Comparison of ENCODE assay signal across 8 cellular contexts in genomic region chr19:3572855-3573161, GRCh38. TPM values are rescaled to one million over a fixed set of nuclear protein-coding genes. Genes with fewer than 3 reads are reported as not detected.
DNase-seq lines count a peak whose midpoint lies in the region; TF ChIP-seq lines count a peak whose summit lies in the region.

HMG20B (plus strand) TSS chr19:3572944; CDS start chr19:3573310, 366 bp downstream.

- no peak for DNase-seq in AG04449 (ENCODE audit: low read depth, low spot score)
- no peak for DNase-seq in colonic mucosa
- no peak for DNase-seq in uterus
- no peak for DNase-seq in stimulated activated CD4-positive, alpha-beta T cell treated with anti-CD3 and anti-CD28 coated beads, Interleukin-4, amount 100 ng/mL, for 24 hours
- no peak for DNase-seq in activated CD4-positive, alpha-beta T cell treated with anti-CD3 and anti-CD28 coated beads for 1 hour
- no peak for DNase-seq in HUDEP-2 (lab: John Stamatoyannopoulos, UW; ENCODE audit: unreplicated experiment in 76 of 76)

- POLR2A ChIA-PET in AG04449 (lab: Yijun Ruan, JAX): no interaction called here

- intact Hi-C loops in colonic mucosa (cut with DNase I) (no loop called here), uterus (cut with DNase I; ENCODE audit: low total_unique reads) (no loop called here)

- peak within 1 kb of the TSS; percentile 82 for H3K4me3 ChIP-seq in AG04449 (ENCODE audit: low read depth, low read length)
- H3K4me3 ChIP-seq in KMS-11 (IDR thresholded peaks at IDR 0.05; ENCODE audit: insufficient read depth, low read depth, low read length): no peak within 1 kb of the TSS
- H3K4me3 ChIP-seq in colonic mucosa: peak within 1 kb of the TSS; percentile 96
- H3K4me3 ChIP-seq in mesodermal cell (ENCODE audit: extremely low read depth, insufficient read depth, low read length, poor library complexity, severe bottlenecking): peak within 1 kb of the TSS; percentile 92
- H3K4me3 ChIP-seq in uterus: peak within 1 kb of the TSS; percentile 87 to 89

- CTCF ChIA-PET in AG04449 (lab: Yijun Ruan, JAX): no interaction called here

- no peak for TF ChIP-seq CTCF in AG04449 (IDR thresholded peaks at IDR 0.05; ENCODE audit: insufficient read depth, low read length, missing control alignments)
- TF ChIP-seq CTCF in KMS-11 (conservative IDR thresholded peaks at IDR 0.05; ENCODE audit: low read depth, low read length): no peak
- no peak for TF ChIP-seq CTCF in colonic mucosa (IDR thresholded peaks at IDR 0.05)
- TF ChIP-seq CTCF in uterus (IDR thresholded peaks at IDR 0.05): no peak

- H3K4me1 ChIP-seq in KMS-11 (ENCODE audit: low read depth, poor library complexity, severe bottlenecking) (peaks cover 3% of the 10 kb centered on the region), colonic mucosa (peaks cover 10% of the 10 kb centered on the region), mesodermal cell (ENCODE audit: control insufficient read depth, insufficient read depth, low read length, poor library complexity, severe bottlenecking) (peaks cover 16% of the 10 kb centered on the region), uterus (peaks cover 0 to 12% of the 10 kb centered on the region in 2 donors)

- WGBS in mesodermal cell (ENCODE audit: insufficient coverage in 2 of 2), 2 experiments: 0 to 1% methylated on average over 2 to 14 of the region's 30 CpGs

- peak within 1 kb of the TSS; percentile 80 for H3K4me2 ChIP-seq in KMS-11

- H3K9me3 ChIP-seq in colonic mucosa: no peaks in the 10 kb centered on the region
- no peaks in the 10 kb centered on the region for H3K9me3 ChIP-seq in mesodermal cell (ENCODE audit: control insufficient read depth, low read length)
- no peaks in the 10 kb centered on the region for H3K9me3 ChIP-seq in uterus

- H3K79me2 ChIP-seq in KMS-11 (ENCODE audit: insufficient read depth, low read depth): peaks cover 5% of the 10 kb centered on the region; the same call in 1 of the 2 replicates

- H3K27ac ChIP-seq in KMS-11 (peak within 1 kb of the TSS; percentile 67), colonic mucosa (peak within 1 kb of the TSS; percentile 85), mesodermal cell (ENCODE audit: low read depth, low read length, severe bottlenecking) (peak within 1 kb of the TSS; percentile 66), uterus (peak within 1 kb of the TSS; percentile 74 to 83)

- TF ChIP-seq POLR2A in uterus (IDR thresholded peaks at IDR 0.05): peak in 1 of 2 donors; percentile 18

- H2AFZ ChIP-seq in KMS-11 (ENCODE audit: low read depth): peak within 1 kb of the TSS; percentile 64

- no peaks in the 10 kb centered on the region for H3K36me3 ChIP-seq in KMS-11 (ENCODE audit: insufficient read depth)
- no peaks in the 10 kb centered on the region for H3K36me3 ChIP-seq in colonic mucosa
- H3K36me3 ChIP-seq in mesodermal cell (ENCODE audit: control insufficient read depth, insufficient read depth, low read length): peaks cover 20% of the 10 kb centered on the region
- H3K36me3 ChIP-seq in uterus: no peaks in the 10 kb centered on the region

- H3K27me3 ChIP-seq in KMS-11 (ENCODE audit: insufficient read depth, low read depth) (no peaks in the 10 kb centered on the region), colonic mucosa (no peaks in the 10 kb centered on the region), uterus (no peaks in the 10 kb centered on the region)

- peak within 1 kb of the TSS; percentile 88 for H3K9ac ChIP-seq in KMS-11
- H3K9ac ChIP-seq in colonic mucosa (ENCODE audit: low read depth in 2 of 2, low read length in 2 of 2): peak within 1 kb of the TSS; percentile 81

- H4K20me1 ChIP-seq in KMS-11 (ENCODE audit: insufficient read depth): no peaks in the 10 kb centered on the region

RNA-seq across cellular contexts. Expression of gene HMG20B, which starts in this region (rescaled TPM):
- total RNA-seq in colonic mucosa (100 to 1,000 TPM in 1 of 2 donors, 10 to 100 TPM in 1; 87.9 to 118 TPM), uterus (100 to 1,000 TPM in 1 of 4 donors, 10 to 100 TPM in 3; 52.9 to 232 (median 63.6) TPM)
- polyA plus RNA-seq in mesodermal cell (2013, experiment 1 of 2): 94.2 TPM
- 82.1 TPM for polyA plus RNA-seq in mesodermal cell (2013, experiment 2 of 2)
